ENCODE assay signal across 10 cellular contexts in genomic region chr4:126466848-126467247, GRCh38.
"Had no signal": no experiment of that assay in that cellular context is flagged by ENCODE, and none has a peak within 500 bp of the region (broad histone marks: within the 10 kb centered on the region; RNA-seq: fewer than 3 reads in every experiment).

No MANE protein-coding gene starts in this region.

- H3K4me3 ChIP-seq: GM23248, HAP-1, K562 had no signal

- H3K27ac ChIP-seq: GM23248, HL-60 had no signal

- H3K9ac ChIP-seq: GM23248 had no signal

- DNase-seq: GM23248, GOT3, H7, HFFc6, KG1 had no signal

- H3K9me3 ChIP-seq: HAP-1 had no signal

- H3K4me1 ChIP-seq: HAP-1 had no signal

- H2AFZ ChIP-seq: GM23248 had no signal

- H3K36me3 ChIP-seq: HAP-1 had no signal

- H3K4me3 Mint-ChIP-seq: HFFc6 had no signal

- H3K27ac Mint-ChIP-seq: HFFc6 had no signal

- ATAC-seq: HCT116, HepG2, K562 had no signal
